36 cellular contexts compared by ENCODE assay signal in genomic region chr1:162974810-162975209, GRCh38.
"Had no signal": no experiment of that assay in that cellular context is flagged by ENCODE, and none has a peak within 500 bp of the region (broad histone marks: within the 10 kb centered on the region; RNA-seq: fewer than 3 reads in every experiment).

No MANE protein-coding gene starts in this region.

- H3K4me3 Mint-ChIP-seq: activated CD4-positive, alpha-beta memory T cell treated with anti-CD3 and anti-CD28 coated beads, Interleukin-2, amount 10 ng/mL, durations not matched to agents 7 days and 5 days; activated CD8-positive, alpha-beta memory T cell treated with anti-CD3 and anti-CD28 coated beads, Interleukin-2, amount 10 ng/mL, durations not matched to agents 7 days and 5 days; activated naive CD4-positive, alpha-beta T cell treated with anti-CD3 and anti-CD28 coated beads, Interleukin-2, amount 10 ng/mL, durations not matched to agents 7 days and 5 days; activated naive CD8-positive, alpha-beta T cell; activated naive CD8-positive, alpha-beta T cell treated with anti-CD3 and anti-CD28 coated beads, Interleukin-2, amount 50 U/mL, for 24 hours; central memory CD8-positive, alpha-beta T cell had no signal

- H3K27ac ChIP-seq: cardiac muscle cell, SJCRH30, SK-N-MC, WERI-Rb-1 had no signal

- H3K9me3 Mint-ChIP-seq: activated CD4-positive, alpha-beta memory T cell treated with anti-CD3 and anti-CD28 coated beads, Interleukin-2, amount 10 ng/mL, durations not matched to agents 7 days and 5 days; activated naive CD4-positive, alpha-beta T cell treated with anti-CD3 and anti-CD28 coated beads, Interleukin-2, amount 10 ng/mL, durations not matched to agents 7 days and 5 days; activated naive CD8-positive, alpha-beta T cell treated with anti-CD3 and anti-CD28 coated beads, Interleukin-2, amount 50 U/mL, for 24 hours; central memory CD8-positive, alpha-beta T cell had no signal

- H3K4me1 Mint-ChIP-seq: activated CD4-positive, alpha-beta memory T cell treated with anti-CD3 and anti-CD28 coated beads, Interleukin-2, amount 10 ng/mL, durations not matched to agents 7 days and 5 days; activated CD8-positive, alpha-beta memory T cell treated with anti-CD3 and anti-CD28 coated beads, Interleukin-2, amount 10 ng/mL, durations not matched to agents 7 days and 5 days; activated naive CD4-positive, alpha-beta T cell treated with anti-CD3 and anti-CD28 coated beads, Interleukin-2, amount 10 ng/mL, durations not matched to agents 7 days and 5 days; activated naive CD8-positive, alpha-beta T cell treated with anti-CD3 and anti-CD28 coated beads, Interleukin-2, amount 50 U/mL, for 24 hours; central memory CD8-positive, alpha-beta T cell had no signal

- H3K36me3 Mint-ChIP-seq: activated CD8-positive, alpha-beta memory T cell treated with anti-CD3 and anti-CD28 coated beads, Interleukin-2, amount 10 ng/mL, durations not matched to agents 7 days and 5 days; activated naive CD4-positive, alpha-beta T cell treated with anti-CD3 and anti-CD28 coated beads, Interleukin-2, amount 10 ng/mL, durations not matched to agents 7 days and 5 days; activated naive CD8-positive, alpha-beta T cell had no signal

- H3K36me3 ChIP-seq: cardiac muscle cell, MG63, SJCRH30, WERI-Rb-1 had no signal

- ATAC-seq: activated CD8-positive, alpha-beta memory T cell treated with anti-CD3 and anti-CD28 coated beads, Interleukin-2, amount 10 ng/mL, durations not matched to agents 7 days and 5 days; activated naive CD8-positive, alpha-beta T cell treated with anti-CD3 and anti-CD28 coated beads, Interleukin-2, amount 50 U/mL, for 24 hours; Panc1 had no signal

- DNase-seq: activated CD4-positive, alpha-beta memory T cell treated with anti-CD3 and anti-CD28 coated beads, Interleukin-2, amount 10 ng/mL, durations not matched to agents 7 days and 5 days; activated CD4-positive, alpha-beta T cell treated with anti-CD3 and anti-CD28 coated beads for 1 hour; activated CD4-positive, alpha-beta T cell treated with anti-CD3 and anti-CD28 coated beads for 48 hours; activated CD4-positive, CD25-positive, alpha-beta regulatory T cell; activated CD8-positive, alpha-beta memory T cell treated with anti-CD3 and anti-CD28 coated beads for 24 hours; activated CD8-positive, alpha-beta memory T cell treated with anti-CD3 and anti-CD28 coated beads, Interleukin-2, amount 10 ng/mL, durations not matched to agents 7 days and 5 days; activated CD8-positive, alpha-beta memory T cell treated with anti-CD3 and anti-CD28 coated beads, Interleukin-2, amount 50 U/mL, for 48 hours; activated effector memory CD4-positive, alpha-beta T cell treated with Interleukin-2 at 50 U/mL for 16 hours; activated naive CD4-positive, alpha-beta T cell treated with anti-CD3 and anti-CD28 coated beads, Interleukin-2, amount 10 ng/mL, durations not matched to agents 7 days and 5 days; activated naive CD8-positive, alpha-beta T cell treated with anti-CD3 and anti-CD28 coated beads, Interleukin-2, amount 50 U/mL, for 24 hours; activated T-cell treated with anti-CD3 and anti-CD28 coated beads, Interleukin-2, amount 50 U/mL, for 48 hours; anterior cingulate cortex; Kasumi-1; MG63; MV-4-11; NCI-H1092 treated with DMSO at 0.1 percent for 48 hours; NCI-H1417; NCI-H146; NCI-H187; NCI-H2029 treated with DMSO at 0.1 percent for 48 hours; NCI-H2107; NCI-H2171 treated with DMSO at 0.1 percent for 48 hours; NCI-H2227 treated with DMSO at 0.1 percent for 48 hours; NCI-H446; NCI-H510A treated with DMSO at 0.1 percent for 48 hours; NCI-H69; NCI-H82; SHP77; SJCRH30; T1000; WERI-Rb-1 had no signal

- H3K27me3 Mint-ChIP-seq: activated CD4-positive, alpha-beta memory T cell treated with anti-CD3 and anti-CD28 coated beads, Interleukin-2, amount 10 ng/mL, durations not matched to agents 7 days and 5 days; central memory CD8-positive, alpha-beta T cell had no signal

- H3K27me3 ChIP-seq: cardiac muscle cell, MG63, SJCRH30 had no signal

- H3K4me3 ChIP-seq: cardiac muscle cell, MG63, SJCRH30, SK-N-MC had no signal

- H3K27ac Mint-ChIP-seq: activated CD4-positive, alpha-beta memory T cell treated with anti-CD3 and anti-CD28 coated beads, Interleukin-2, amount 10 ng/mL, durations not matched to agents 7 days and 5 days; activated CD8-positive, alpha-beta memory T cell treated with anti-CD3 and anti-CD28 coated beads, Interleukin-2, amount 10 ng/mL, durations not matched to agents 7 days and 5 days; activated naive CD4-positive, alpha-beta T cell treated with anti-CD3 and anti-CD28 coated beads, Interleukin-2, amount 10 ng/mL, durations not matched to agents 7 days and 5 days; activated naive CD8-positive, alpha-beta T cell; activated naive CD8-positive, alpha-beta T cell treated with anti-CD3 and anti-CD28 coated beads, Interleukin-2, amount 50 U/mL, for 24 hours had no signal

- H3K9me3 ChIP-seq: MG63, SJCRH30 had no signal
